8 cellular contexts compared by ENCODE assay signal in the genomic region with DNA sequence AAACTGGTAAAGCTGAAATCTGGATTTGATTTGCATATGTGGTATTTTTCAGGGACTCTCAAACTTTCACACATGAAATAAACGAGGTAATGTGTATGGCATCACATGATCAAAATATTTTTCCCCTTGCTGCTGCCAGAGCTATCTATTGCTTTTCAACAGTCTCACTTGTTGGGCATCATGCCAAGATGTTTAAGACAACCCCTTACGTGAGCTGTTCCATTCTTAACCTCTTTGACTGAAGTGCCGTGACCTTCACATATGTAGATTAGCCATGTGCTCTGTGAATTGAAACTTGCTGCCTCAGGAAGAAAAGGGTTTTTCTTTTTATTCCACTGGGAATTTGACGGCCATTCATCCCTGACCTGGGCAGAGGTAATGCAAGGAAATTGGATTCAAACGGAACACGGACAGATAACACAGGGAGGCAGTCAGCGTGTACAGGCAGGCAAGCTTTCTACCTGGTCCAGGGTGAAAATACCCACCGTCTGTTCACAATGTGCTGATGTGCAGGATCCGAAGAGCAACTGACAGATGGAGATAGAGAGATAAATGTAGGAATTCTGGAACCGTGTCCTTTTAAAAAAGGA. TPM values are rescaled to one million over a fixed set of nuclear protein-coding genes. Genes with fewer than 3 reads are reported as not detected.
A peak's percentile ranks its signal among the peaks of the same experiment; 100 is the strongest.
DNase-seq lines count a peak whose midpoint lies in the region; ATAC-seq and TF ChIP-seq lines count a peak whose summit lies in the region.

No MANE protein-coding gene starts in this region.

- CTCF ChIA-PET in activated CD4-positive, alpha-beta memory T cell treated with anti-CD3 and anti-CD28 coated beads for 36 hours (lab: Charles Lee) = interaction anchor here (1.0 to 1.4 kb wide), 2 partner anchors 11 to 15 kb away, joined by 3 read pairs; no protein-coding TSS in a partner anchor
- CTCF ChIA-PET in activated CD4-positive, alpha-beta memory T cell treated with anti-CD3 and anti-CD28 coated beads, Interleukin-2, amount 10 ng/mL, durations not matched to agents 7 days and 5 days (lab: Charles Lee) = interaction anchor here (1.0 kb wide), 1 partner anchor 11 kb away, joined by 4 read pairs; no protein-coding TSS in a partner anchor

- no peak overlapping the region for H3K27ac ChIP-seq in right lobe of liver

- no peaks in the 10 kb centered on the region for H3K9me3 ChIP-seq in right lobe of liver

- peak overlapping the region; percentile 26 for H3K4me3 Mint-ChIP-seq in activated CD4-positive, alpha-beta memory T cell treated with anti-CD3 and anti-CD28 coated beads for 36 hours
- H3K4me3 Mint-ChIP-seq in activated CD4-positive, alpha-beta memory T cell treated with anti-CD3 and anti-CD28 coated beads, Interleukin-2, amount 10 ng/mL, durations not matched to agents 7 days and 5 days = no peak overlapping the region

- H3K36me3 ChIP-seq in right lobe of liver = no peaks in the 10 kb centered on the region

- H3K27me3 Mint-ChIP-seq in activated CD4-positive, alpha-beta memory T cell treated with anti-CD3 and anti-CD28 coated beads for 36 hours = no peaks in the 10 kb centered on the region
- no peaks in the 10 kb centered on the region for H3K27me3 Mint-ChIP-seq in activated CD4-positive, alpha-beta memory T cell treated with anti-CD3 and anti-CD28 coated beads, Interleukin-2, amount 10 ng/mL, durations not matched to agents 7 days and 5 days

- TF ChIP-seq POLR2A in right lobe of liver (IDR thresholded peaks at IDR 0.05) = no peak

- peak overlapping the region; percentile 36 for H3K27ac Mint-ChIP-seq in activated CD4-positive, alpha-beta memory T cell treated with anti-CD3 and anti-CD28 coated beads for 36 hours
- no peak overlapping the region for H3K27ac Mint-ChIP-seq in activated CD4-positive, alpha-beta memory T cell treated with anti-CD3 and anti-CD28 coated beads, Interleukin-2, amount 10 ng/mL, durations not matched to agents 7 days and 5 days

- no peak for DNase-seq in activated CD4-positive, alpha-beta memory T cell treated with anti-CD3 and anti-CD28 coated beads for 36 hours
- DNase-seq in activated CD4-positive, alpha-beta memory T cell treated with anti-CD3 and anti-CD28 coated beads, Interleukin-2, amount 10 ng/mL, durations not matched to agents 7 days and 5 days = no peak
- DNase-seq in NCI-H187 (lab: John Stamatoyannopoulos, UW) = peak; percentile 82 to 85
- peak; percentile 82 for DNase-seq in amniotic epithelial cell (ENCODE audit: low read depth)
- DNase-seq in right lobe of liver = no peak
- no peak for DNase-seq in CD1c-positive myeloid dendritic cell (ENCODE audit: extremely low spot score)
- no peak for DNase-seq in cortex of kidney (lab: John Stamatoyannopoulos, UW)

- H3K4me1 ChIP-seq in right lobe of liver = peaks cover 0 to 32% (median 11%) of the 10 kb centered on the region in 4 donors

- H3K4me1 Mint-ChIP-seq in activated CD4-positive, alpha-beta memory T cell treated with anti-CD3 and anti-CD28 coated beads for 36 hours (ENCODE audit: low read depth) = peaks cover 88% of the 10 kb centered on the region
- peaks cover 48% of the 10 kb centered on the region for H3K4me1 Mint-ChIP-seq in activated CD4-positive, alpha-beta memory T cell treated with anti-CD3 and anti-CD28 coated beads, Interleukin-2, amount 10 ng/mL, durations not matched to agents 7 days and 5 days

- no peaks in the 10 kb centered on the region for H3K36me3 Mint-ChIP-seq in activated CD4-positive, alpha-beta memory T cell treated with anti-CD3 and anti-CD28 coated beads for 36 hours
- H3K36me3 Mint-ChIP-seq in activated CD4-positive, alpha-beta memory T cell treated with anti-CD3 and anti-CD28 coated beads, Interleukin-2, amount 10 ng/mL, durations not matched to agents 7 days and 5 days (ENCODE audit: low read depth) = peaks cover 9% of the 10 kb centered on the region

- TF ChIP-seq CTCF in right lobe of liver (IDR thresholded peaks at IDR 0.05) = no peak

- no peaks in the 10 kb centered on the region for H3K27me3 ChIP-seq in right lobe of liver

- no peaks in the 10 kb centered on the region for H3K9me3 Mint-ChIP-seq in activated CD4-positive, alpha-beta memory T cell treated with anti-CD3 and anti-CD28 coated beads for 36 hours
- no peaks in the 10 kb centered on the region for H3K9me3 Mint-ChIP-seq in activated CD4-positive, alpha-beta memory T cell treated with anti-CD3 and anti-CD28 coated beads, Interleukin-2, amount 10 ng/mL, durations not matched to agents 7 days and 5 days

- peak; percentile 63 for ATAC-seq in HG02678 (IDR thresholded peaks at IDR 0.05; ENCODE audit: unreplicated experiment)
- ATAC-seq in right lobe of liver = peak; percentile 15 to 33 (median 23)

- POLR2A ChIA-PET in activated CD4-positive, alpha-beta memory T cell treated with anti-CD3 and anti-CD28 coated beads for 36 hours (lab: Charles Lee) = interaction anchor here (1.1 to 2.0 kb wide), 3 partner anchors 12 to 230 kb away, joined by 3 to 9 read pairs (median 3); partner anchors contain the start of gene ARID1B
- POLR2A ChIA-PET in activated CD4-positive, alpha-beta memory T cell treated with anti-CD3 and anti-CD28 coated beads, Interleukin-2, amount 10 ng/mL, durations not matched to agents 7 days and 5 days (lab: Charles Lee) = interaction anchor here (2.7 kb wide), 1 partner anchor 11 kb away, joined by 11 read pairs; no protein-coding TSS in a partner anchor

- intact Hi-C loops in activated CD4-positive, alpha-beta memory T cell treated with anti-CD3 and anti-CD28 coated beads for 36 hours (cut with micrococcal nuclease) = loop anchor here (2.0 kb wide), 1 partner anchor 65 kb away; no protein-coding TSS in a partner anchor
- intact Hi-C loops in right lobe of liver (cut with DNase I) = no loop called here

- no peak overlapping the region for H3K4me3 ChIP-seq in right lobe of liver

- WGBS in right lobe of liver (ENCODE audit: insufficient coverage, low coverage, low lambda C conversion rate, missing lambda C conversion rate) = 16% methylated on average over 10 of the region's 10 CpGs

RNA-seq across cellular contexts. Expression of gene ARID1B, which starts 14.2 kb away (rescaled TPM):
- 10 to 100 TPM; 39.0 to 41.5 TPM for total RNA-seq in activated CD4-positive, alpha-beta memory T cell treated with anti-CD3 and anti-CD28 coated beads for 36 hours
- 10 to 100 TPM; 63.4 to 65.5 TPM for total RNA-seq in activated CD4-positive, alpha-beta memory T cell treated with anti-CD3 and anti-CD28 coated beads, Interleukin-2, amount 10 ng/mL, durations not matched to agents 7 days and 5 days
- 10 to 100 TPM; 23.2 to 35.3 (median 30.7) TPM for total RNA-seq in right lobe of liver

Comparison
In these comparisons a context has a peak if more than half of its experiments do, and no peak if none do; other contexts are left out.
1. DNase-seq: peak in NCI-H187 (2 of 2) and amniotic epithelial cell (single experiment); none in activated CD4-positive, alpha-beta memory T cell treated with anti-CD3 and anti-CD28 coated beads for 36 hours (single experiment), activated CD4-positive, alpha-beta memory T cell treated with anti-CD3 and anti-CD28 coated beads, Interleukin-2, amount 10 ng/mL, durations not matched to agents 7 days and 5 days (single experiment), right lobe of liver (0 of 3), CD1c-positive myeloid dendritic cell (single experiment) and cortex of kidney (single experiment).